ENCODE assay signal across 8 cellular contexts in genomic region chr15:100902436-100903190, GRCh38. TPM values are rescaled to one million over a fixed set of nuclear protein-coding genes. Genes with fewer than 3 reads are reported as not detected.
A peak's percentile ranks its signal among the peaks of the same experiment; 100 is the strongest.
DNase-seq lines count a peak whose midpoint lies in the region; ATAC-seq and TF ChIP-seq lines count a peak whose summit lies in the region.

No MANE protein-coding gene starts in this region.

- intact Hi-C loops in mucosa of descending colon (cut with DNase I, micrococcal nuclease) = no loop called here

- DNase-seq in Ammon's horn (ENCODE audit: low spot score) (peak; percentile 28), NCI-H524 (lab: John Stamatoyannopoulos, UW) (peak; percentile 77 to 84), dermis microvascular lymphatic vessel endothelial cell (ENCODE audit: low read depth in 2 of 2) (peak; percentile 96 to 98), mucosa of descending colon (peak; percentile 83 to 87 (median 84)), COLO668 (lab: John Stamatoyannopoulos, UW; ENCODE audit: unreplicated experiment) (no peak), SKM-1 treated with dmso at 0.1 percent for 144 hours (lab: John Stamatoyannopoulos, UW; ENCODE audit: unreplicated experiment) (no peak)

- H3K4me3 ChIP-seq in mucosa of descending colon = no peak overlapping the region

- no peaks in the 10 kb centered on the region for H3K36me3 ChIP-seq in mucosa of descending colon (ENCODE audit: low read depth)

- TF ChIP-seq CTCF in mucosa of descending colon (IDR thresholded peaks at IDR 0.05) = no peak

- no peak for TF ChIP-seq POLR2A in GM18505 (IDR thresholded peaks at IDR 0.05; ENCODE audit: borderline replicate concordance, extremely low read depth, insufficient read depth, insufficient read length)

- peaks cover 40% of the 10 kb centered on the region for H3K4me1 ChIP-seq in mucosa of descending colon (ENCODE audit: low read depth)

- no peaks in the 10 kb centered on the region for H3K9me3 ChIP-seq in mucosa of descending colon

- ATAC-seq in mucosa of descending colon (peak; percentile 92), HG03159 (IDR thresholded peaks at IDR 0.05; ENCODE audit: unreplicated experiment) (no peak), GM18505 (IDR thresholded peaks at IDR 0.05; ENCODE audit: unreplicated experiment) (no peak)

RNA-seq across cellular contexts. Expression of gene LRRK1, which starts 16.5 kb away (rescaled TPM):
- 5.9 and 6.6 TPM in 2 replicates for total RNA-seq in dermis microvascular lymphatic vessel endothelial cell
- total RNA-seq in mucosa of descending colon = 10 to 100 TPM; 43.7 to 60.1 (median 50.6) TPM

RNA-seq across cellular contexts. Expression of gene ALDH1A3, which starts 23.0 kb away (rescaled TPM):
- total RNA-seq in dermis microvascular lymphatic vessel endothelial cell (6.3 and 33.9 TPM in 2 replicates), mucosa of descending colon (10 to 100 TPM in 2 of 3 donors, 1 to 10 TPM in 1; 4.7 to 18.0 (median 12.9) TPM)

Comparison
In these comparisons a context has a peak if more than half of its experiments do, and no peak if none do; other contexts are left out.
1. DNase-seq: peak in Ammon's horn (single experiment), NCI-H524 (2 of 2), dermis microvascular lymphatic vessel endothelial cell (2 of 2) and mucosa of descending colon (3 of 3); none in COLO668 (single experiment) and SKM-1 treated with dmso at 0.1 percent for 144 hours (single experiment).